In genomic region chr11:6438979-6439571, GRCh38 we compare ENCODE assay signal across 7 cellular contexts. TPM values are rescaled to one million over a fixed set of nuclear protein-coding genes. Genes with fewer than 3 reads are reported as not detected.
DNase-seq lines count a peak whose midpoint lies in the region; ATAC-seq, FAIRE-seq and TF ChIP-seq lines count a peak whose summit lies in the region.

No MANE protein-coding gene starts in this region.

- H3F3A ChIP-seq in SK-N-SH (replicated peaks; ENCODE audit: insufficient read depth): no peaks in the 10 kb centered on the region

- intact Hi-C loops in kidney (cut with DNase I): no loop called here

- WGBS in SK-N-SH (ENCODE audit: low lambda C conversion rate): 29% methylated on average over 1 of the region's 1 CpG

- DNase-seq in GM03348 (ENCODE audit: low spot score): peak; percentile 73
- peak; percentile 59 for DNase-seq in M059J (ENCODE audit: low read depth)
- peak; percentile 64 for DNase-seq in SK-N-SH
- DNase-seq in cardiac fibroblast (ENCODE audit: low read depth in 2 of 2): peak; percentile 70 to 75
- DNase-seq in kidney: no peak
- peak; percentile 11 to 32 for DNase-seq in stimulated activated CD4-positive, alpha-beta T cell treated with anti-CD3 and anti-CD28 coated beads, Interleukin-4, amount 100 ng/mL, for 48 hours (ENCODE audit: low read depth in 2 of 2)

- no peak overlapping the region; a peak in 1 of 4 replicates for H3K4me3 ChIP-seq in SK-N-SH (ENCODE audit: low read depth in 2 of 2, low read length in 1 of 2)
- H3K4me3 ChIP-seq in cardiac fibroblast (replicated peaks in 1 of 2; ENCODE audit: low read depth in 2 of 2, low read length in 2 of 2): no peak overlapping the region
- no peak overlapping the region for H3K4me3 ChIP-seq in kidney (ENCODE audit: low read length in 2 of 2)

- POLR2A ChIA-PET in SK-N-SH (lab: Yijun Ruan, JAX): interaction anchor here (1.0 to 2.3 kb wide), 2 partner anchors 9 to 20 kb away, joined by 4 to 9 read pairs; partner anchors contain the start of gene APBB1

- TF ChIP-seq EP300 in SK-N-SH (IDR thresholded peaks at IDR 0.05; ENCODE audit: borderline replicate concordance in 1 of 2, low read depth in 1 of 2, low read length in 1 of 2): no peak

- no peak for ATAC-seq in GM21717 (IDR thresholded peaks at IDR 0.05; ENCODE audit: unreplicated experiment)

- H3K79me2 ChIP-seq in SK-N-SH (ENCODE audit: insufficient read depth): no peaks in the 10 kb centered on the region

- H3K9me2 ChIP-seq in SK-N-SH: no peaks in the 10 kb centered on the region

- TF ChIP-seq CTCF in SK-N-SH (IDR thresholded peaks at IDR 0.05): peak; percentile 65
- TF ChIP-seq CTCF in cardiac fibroblast (IDR thresholded peaks at IDR 0.05; ENCODE audit: low read depth, low read length): peak; percentile 87
- peak; percentile 58 for TF ChIP-seq CTCF in kidney (IDR thresholded peaks at IDR 0.05; ENCODE audit: borderline replicate concordance, extremely low read depth, insufficient read depth)

- H4K20me1 ChIP-seq in SK-N-SH (ENCODE audit: insufficient read depth): no peaks in the 10 kb centered on the region

- no peak overlapping the region for H3K4me2 ChIP-seq in SK-N-SH

- H3K4me1 ChIP-seq in SK-N-SH (ENCODE audit: control insufficient read depth in 1 of 2, insufficient read depth in 2 of 2, low read depth in 1 of 2, low read length in 1 of 2) (peaks cover 0 to 18% of the 10 kb centered on the region in 2 experiments; a peak in 1 of 4 replicates), kidney (ENCODE audit: control insufficient read depth in 1 of 2, insufficient read depth in 1 of 2, low read depth in 1 of 2, low read length in 2 of 2) (peaks cover 0 to 4% of the 10 kb centered on the region in 2 donors)

- no peak overlapping the region; the same call in 1 of the 2 replicates for H2AFZ ChIP-seq in SK-N-SH (ENCODE audit: low read depth)

- no peaks in the 10 kb centered on the region for H3K27me3 ChIP-seq in SK-N-SH (ENCODE audit: insufficient read depth)

- H3K36me3 ChIP-seq in SK-N-SH (replicated peaks in 1 of 2; ENCODE audit: control insufficient read depth in 1 of 2, insufficient read depth in 2 of 2, low read length in 1 of 2) (no peaks in the 10 kb centered on the region), kidney (ENCODE audit: control insufficient read depth in 1 of 2, insufficient read depth in 2 of 2, low read length in 2 of 2) (no peaks in the 10 kb centered on the region)

- CTCF ChIA-PET in SK-N-SH (lab: Yijun Ruan, JAX): interaction anchor here (0.6 to 14.7 kb wide), 43 partner anchors 8 to 319 kb away, joined by 3 to 360 read pairs (median 5); partner anchors contain the start of genes APBB1 and SMPD1

- no peak overlapping the region for H3K27ac ChIP-seq in SK-N-SH (ENCODE audit: low read depth in 2 of 2, low read length in 1 of 2)
- no peak overlapping the region for H3K27ac ChIP-seq in kidney (ENCODE audit: low read depth in 2 of 2, low read length in 2 of 2)

- H3K9ac ChIP-seq in SK-N-SH: no peak overlapping the region
- no peak overlapping the region for H3K9ac ChIP-seq in kidney (ENCODE audit: low read length in 2 of 2)

- peak; percentile 68 for TF ChIP-seq RAD21 in SK-N-SH (IDR thresholded peaks at IDR 0.05; ENCODE audit: low read length)

- H3K9me3 ChIP-seq in SK-N-SH: no peaks in the 10 kb centered on the region
- no peaks in the 10 kb centered on the region for H3K9me3 ChIP-seq in kidney (ENCODE audit: control insufficient read depth in 1 of 2, low read length in 2 of 2)

- FAIRE-seq in kidney (lab: Jason Lieb, UNC): no peak

TF ChIP-seq in SK-N-SH, 30 proteins besides CTCF, POLR2A, EP300 and RAD21 (continues in another document):
- TF ChIP-seq ELF1 (IDR thresholded peaks at IDR 0.05) (no peak), MEF2A (IDR thresholded peaks at IDR 0.05; ENCODE audit: borderline replicate concordance, low read depth) (no peak), GABPA (IDR thresholded peaks at IDR 0.05; ENCODE audit: low read depth) (no peak), USF1 (IDR thresholded peaks at IDR 0.05; ENCODE audit: borderline replicate concordance, low read depth) (no peak), POLR2AphosphoS5 (IDR thresholded peaks at IDR 0.05; ENCODE audit: low read depth, low read length) (no peak), PBX3 (IDR thresholded peaks at IDR 0.05) (no peak), SIN3A (IDR thresholded peaks at IDR 0.05; ENCODE audit: borderline replicate concordance, low read depth, low read length) (no peak), TCF12 (IDR thresholded peaks at IDR 0.05) (no peak), JUND (IDR thresholded peaks at IDR 0.05) (no peak), SMC3 (IDR thresholded peaks at IDR 0.05; ENCODE audit: low read depth, low read length) (peak; percentile 71), CHD2 (IDR thresholded peaks at IDR 0.05; ENCODE audit: low read length, partially characterized antibody) (peak; percentile 26), GATA2 (CRISPR knock-in tag; IDR thresholded peaks at IDR 0.05) (no peak), NRF1 (IDR thresholded peaks at IDR 0.05; ENCODE audit: low read depth, low read length) (no peak), MXI1 (IDR thresholded peaks at IDR 0.05; ENCODE audit: low read depth, low read length) (peak; percentile 53; the same call in 1 of the 2 replicates), NFIC (IDR thresholded peaks at IDR 0.05; ENCODE audit: borderline replicate concordance) (no peak)
- TF ChIP-seq, protein P1, sequence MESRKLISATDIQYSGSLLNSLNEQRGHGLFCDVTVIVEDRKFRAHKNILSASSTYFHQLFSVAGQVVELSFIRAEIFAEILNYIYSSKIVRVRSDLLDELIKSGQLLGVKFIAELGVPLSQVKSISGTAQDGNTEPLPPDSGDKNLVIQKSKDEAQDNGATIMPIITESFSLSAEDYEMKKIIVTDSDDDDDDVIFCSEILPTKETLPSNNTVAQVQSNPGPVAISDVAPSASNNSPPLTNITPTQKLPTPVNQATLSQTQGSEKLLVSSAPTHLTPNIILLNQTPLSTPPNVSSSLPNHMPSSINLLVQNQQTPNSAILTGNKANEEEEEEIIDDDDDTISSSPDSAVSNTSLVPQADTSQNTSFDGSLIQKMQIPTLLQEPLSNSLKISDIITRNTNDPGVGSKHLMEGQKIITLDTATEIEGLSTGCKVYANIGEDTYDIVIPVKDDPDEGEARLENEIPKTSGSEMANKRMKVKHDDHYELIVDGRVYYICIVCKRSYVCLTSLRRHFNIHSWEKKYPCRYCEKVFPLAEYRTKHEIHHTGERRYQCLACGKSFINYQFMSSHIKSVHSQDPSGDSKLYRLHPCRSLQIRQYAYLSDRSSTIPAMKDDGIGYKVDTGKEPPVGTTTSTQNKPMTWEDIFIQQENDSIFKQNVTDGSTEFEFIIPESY (IDR thresholded peaks at IDR 0.05; ENCODE audit: borderline replicate concordance, low read depth): no peak
- TF ChIP-seq, protein P2, sequence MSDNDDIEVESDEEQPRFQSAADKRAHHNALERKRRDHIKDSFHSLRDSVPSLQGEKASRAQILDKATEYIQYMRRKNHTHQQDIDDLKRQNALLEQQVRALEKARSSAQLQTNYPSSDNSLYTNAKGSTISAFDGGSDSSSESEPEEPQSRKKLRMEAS (IDR thresholded peaks at IDR 0.05; ENCODE audit: low read depth): peak; percentile 25; the same call in 1 of the 2 replicates

RNA-seq across cellular contexts. Expression of gene HPX, which starts 1.7 kb away (rescaled TPM):
- total RNA-seq in M059J (2014; rRNA removed; shearing (Covaris generic)): not detected in 2 replicates
- polyA plus RNA-seq in SK-N-SH (2012; rRNA removed) (1.8 and 2.3 TPM in 2 replicates), kidney (ENCODE audit: insufficient read depth, low read depth, low replicate concordance) (0.88 TPM)
- polyA plus RNA-seq in SK-N-SH (2012; cell fraction: cytosol; rRNA removed): 0.24 and 0.34 TPM in 2 replicates
- polyA plus RNA-seq in SK-N-SH (2012; cell fraction: nucleus; rRNA removed): 21.2 and 22.4 TPM in 2 replicates
- total RNA-seq in kidney: 1.3 TPM

RNA-seq across cellular contexts. Expression of gene APBB1, which starts 20.2 kb away (rescaled TPM):
- 16.5 and 24.4 TPM in 2 replicates for total RNA-seq in M059J (2014; rRNA removed; shearing (Covaris generic))
- polyA plus RNA-seq in SK-N-SH (2012; rRNA removed): 32.9 and 35.9 TPM in 2 replicates
- 15.9 and 26.3 TPM in 2 replicates for polyA plus RNA-seq in SK-N-SH (2012; cell fraction: cytosol; rRNA removed)
- polyA plus RNA-seq in SK-N-SH (2012; cell fraction: nucleus; rRNA removed): 49.9 and 56.0 TPM in 2 replicates
- 43.7 TPM for total RNA-seq in kidney
- 67.2 TPM for polyA plus RNA-seq in kidney (ENCODE audit: insufficient read depth, low read depth, low replicate concordance)

RNA-seq across cellular contexts. Expression of gene TRIM3, which starts 34.7 kb away (rescaled TPM):
- total RNA-seq in M059J (2014; rRNA removed; shearing (Covaris generic)): 10.3 and 10.4 TPM in 2 replicates
- polyA plus RNA-seq in SK-N-SH (2012; rRNA removed) (22.8 and 26.6 TPM in 2 replicates), kidney (ENCODE audit: insufficient read depth, low read depth, low replicate concordance) (10.8 TPM)
- polyA plus RNA-seq in SK-N-SH (2012; cell fraction: cytosol; rRNA removed): 6.0 and 10.2 TPM in 2 replicates
- polyA plus RNA-seq in SK-N-SH (2012; cell fraction: nucleus; rRNA removed): 136 and 151 TPM in 2 replicates
- total RNA-seq in kidney: 20.8 TPM

RNA-seq across cellular contexts. Expression of gene ARFIP2, which starts 42.1 kb away (rescaled TPM):
- total RNA-seq in M059J (2014; rRNA removed; shearing (Covaris generic)): 66.8 and 84.0 TPM in 2 replicates
- 128 and 162 TPM in 2 replicates for polyA plus RNA-seq in SK-N-SH (2012; rRNA removed)
- 77.6 and 102 TPM in 2 replicates for polyA plus RNA-seq in SK-N-SH (2012; cell fraction: cytosol; rRNA removed)
- polyA plus RNA-seq in SK-N-SH (2012; cell fraction: nucleus; rRNA removed): 270 and 389 TPM in 2 replicates
- total RNA-seq in kidney: 45.6 TPM
- 62.3 TPM for polyA plus RNA-seq in kidney (ENCODE audit: insufficient read depth, low read depth, low replicate concordance)

RNA-seq across cellular contexts. Expression of gene TIMM10B, which starts 42.2 kb away (rescaled TPM):
- 36.6 and 53.2 TPM in 2 replicates for total RNA-seq in M059J (2014; rRNA removed; shearing (Covaris generic))
- polyA plus RNA-seq in SK-N-SH (2012; rRNA removed) (26.2 and 33.1 TPM in 2 replicates), kidney (ENCODE audit: insufficient read depth, low read depth, low replicate concordance) (34.6 TPM)
- polyA plus RNA-seq in SK-N-SH (2012; cell fraction: cytosol; rRNA removed): 27.9 and 29.1 TPM in 2 replicates
- polyA plus RNA-seq in SK-N-SH (2012; cell fraction: nucleus; rRNA removed): 33.7 and 42.6 TPM in 2 replicates
- 44.7 TPM for total RNA-seq in kidney
